Comparison of ENCODE assay signal across 13 cellular contexts in genomic region chr3:52752045-52752660, GRCh38. TPM values are rescaled to one million over a fixed set of nuclear protein-coding genes. Genes with fewer than 3 reads are reported as not detected.
A peak's percentile ranks its signal among the peaks of the same experiment; 100 is the strongest.
DNase-seq lines count a peak whose midpoint lies in the region; ATAC-seq and TF ChIP-seq lines count a peak whose summit lies in the region.
"Had no signal": no experiment of that assay in that cellular context is flagged by ENCODE, and none has a peak within 500 bp of the region (broad histone marks: within the 10 kb centered on the region; RNA-seq: fewer than 3 reads in every experiment).

No MANE protein-coding gene starts in this region.

- peaks cover 42 to 56% of the 10 kb centered on the region in 2 donors for H3K36me3 Mint-ChIP-seq in CD4-positive, alpha-beta memory T cell

- H2BK5ac ChIP-seq in IMR-90 (ENCODE audit: low read depth, low read length, poor library complexity, severe bottlenecking) = no peak overlapping the region

- in situ Hi-C loops in IMR-90 (cut with MboI; ENCODE audit: low sequenced_read_pairs) = no loop called here

- H4K20me1 ChIP-seq in IMR-90 (ENCODE audit: insufficient read depth, low read length) = no peaks in the 10 kb centered on the region

- 0 out of 2 replicates have a peak overlapping the region, but pooled peaks have one; percentile 42 for H3K4me2 ChIP-seq in IMR-90 (ENCODE audit: low read depth, low read length)

- peaks cover 9% of the 10 kb centered on the region; the same call in 1 of the 2 replicates for H3K36me3 ChIP-seq in IMR-90 (ENCODE audit: control insufficient read depth, insufficient read depth, low read length)
- H3K36me3 ChIP-seq in adipocyte (ENCODE audit: control insufficient read depth, insufficient read depth, low read length, severe bottlenecking) = peaks cover 55% of the 10 kb centered on the region
- H3K36me3 ChIP-seq in lower lobe of right lung = peaks cover 80% of the 10 kb centered on the region
- H3K36me3 ChIP-seq in CD4-positive, alpha-beta memory T cell (ENCODE audit: insufficient read depth, low read length) = peaks cover 4% of the 10 kb centered on the region

- H3K23ac ChIP-seq in IMR-90 (ENCODE audit: low read depth, low read length) = no peak overlapping the region

- no CpG with 5 or more reads among the region's 3 CpGs for WGBS in IMR-90 (ENCODE audit: extremely low coverage in 2 of 2, insufficient read length in 1 of 2), 2 experiments

- H3K9me3 Mint-ChIP-seq in CD4-positive, alpha-beta memory T cell = no peaks in the 10 kb centered on the region
- H3K9me3 Mint-ChIP-seq: CD4-positive, CD25-positive, alpha-beta regulatory T cell; nephron progenitor cell had no signal

- no peak for TF ChIP-seq RAD21 in IMR-90 (IDR thresholded peaks at IDR 0.05; ENCODE audit: low read length)

- POLR2A ChIA-PET in IMR-90 (lab: Charles Lee; ENCODE audit: unreplicated experiment) = no interaction called here
- POLR2A ChIA-PET in CD4-positive, alpha-beta memory T cell (lab: Charles Lee; ENCODE audit: partially characterized antibody) = no interaction called here

- CTCF ChIA-PET in IMR-90 (lab: Yijun Ruan, JAX) = no interaction called here
- CTCF ChIA-PET in CD4-positive, alpha-beta memory T cell (lab: Charles Lee; ENCODE audit: partially characterized antibody) = no interaction called here

- H3K27ac Mint-ChIP-seq in CD4-positive, alpha-beta memory T cell = no peak overlapping the region
- H3K27ac Mint-ChIP-seq: nephron progenitor cell had no signal

- H2AFZ ChIP-seq in IMR-90 (replicated peaks; ENCODE audit: low read length, poor library complexity) = peak overlapping the region; percentile 40

- peak overlapping the region; percentile 8; the same call in 1 of the 2 replicates for H2BK20ac ChIP-seq in IMR-90 (ENCODE audit: low read depth, low read length)

- H2AK5ac ChIP-seq in IMR-90 (ENCODE audit: low read depth, low read length) = no peak overlapping the region; the same call in 1 of the 2 replicates

- H3K4me1 ChIP-seq in IMR-90 (ENCODE audit: control insufficient read depth, insufficient read depth, low read length) (peaks cover 7% of the 10 kb centered on the region), adipocyte (ENCODE audit: control insufficient read depth, insufficient read depth, low read length) (no peaks in the 10 kb centered on the region), lower lobe of right lung (peaks cover 11% of the 10 kb centered on the region)
- no peaks in the 10 kb centered on the region for H3K4me1 ChIP-seq in CD4-positive, alpha-beta memory T cell (ENCODE audit: insufficient read depth, low read length)
- H3K4me1 ChIP-seq: gastrocnemius medialis had no signal

- no peak for TF ChIP-seq POLR2A in IMR-90 (IDR thresholded peaks at IDR 0.05; ENCODE audit: low read depth, low read length)

- H3K9me1 ChIP-seq in IMR-90 (ENCODE audit: insufficient read depth, low read length) = no peaks in the 10 kb centered on the region

- DNase-seq in IMR-90 (peak; percentile 54), adipocyte (ENCODE audit: low read depth) (peak; percentile 67), lower lobe of right lung (no peak)
- DNase-seq in activated CD4-positive, CD25-positive, alpha-beta regulatory T cell treated with anti-CD3 and anti-CD28 coated beads, Interleukin-2, amount 50 U/mL, for 72 hours = no peak
- DNase-seq in CD4-positive, alpha-beta memory T cell = no peak
- DNase-seq: activated CD4-positive, alpha-beta T cell treated with anti-CD3 and anti-CD28 coated beads for 4 hours; activated T-cell treated with anti-CD3 and anti-CD28 coated beads, Interleukin-2, amount 50 U/mL, for 48 hours; caudate nucleus; CD4-positive, CD25-positive, alpha-beta regulatory T cell; gastrocnemius medialis; NCI-H1092; nephron progenitor cell had no signal

- H2BK120ac ChIP-seq in IMR-90 (ENCODE audit: low read depth, low read length) = 0 out of 2 replicates have a peak overlapping the region, but pooled peaks have one; percentile 1

- H3K27me3 Mint-ChIP-seq in CD4-positive, alpha-beta memory T cell = no peaks in the 10 kb centered on the region
- H3K27me3 Mint-ChIP-seq: CD4-positive, CD25-positive, alpha-beta regulatory T cell had no signal

- H3K14ac ChIP-seq in IMR-90 (replicated peaks; ENCODE audit: low read depth, low read length) = no peak overlapping the region

- peaks cover 0 to 3% of the 10 kb centered on the region in 2 experiments; a peak in 1 of 4 replicates for H3K79me1 ChIP-seq in IMR-90 (ENCODE audit: low read depth in 1 of 2, low read length in 2 of 2)

- peak overlapping the region; percentile 9 for H3K18ac ChIP-seq in IMR-90 (ENCODE audit: low read depth, low read length)

- no peak overlapping the region for H3K4ac ChIP-seq in IMR-90 (ENCODE audit: low read depth, low read length)

- no peak overlapping the region for H4K91ac ChIP-seq in IMR-90 (ENCODE audit: insufficient read depth, low read depth, low read length)

- H3K9me3 ChIP-seq in IMR-90 (ENCODE audit: control insufficient read depth, insufficient read depth, low read length) (no peaks in the 10 kb centered on the region), adipocyte (ENCODE audit: control insufficient read depth, low read length) (no peaks in the 10 kb centered on the region), lower lobe of right lung (no peaks in the 10 kb centered on the region)
- H3K9me3 ChIP-seq in CD4-positive, alpha-beta memory T cell (ENCODE audit: control insufficient read depth in 1 of 2, low read length in 2 of 2) = no peaks in the 10 kb centered on the region
- H3K9me3 ChIP-seq: gastrocnemius medialis had no signal

- H3K9ac ChIP-seq in IMR-90 (ENCODE audit: low read depth, low read length) = no peak overlapping the region
- H3K9ac ChIP-seq in adipocyte (ENCODE audit: low read length) = no peak overlapping the region

- TF ChIP-seq CTCF in IMR-90 (conservative IDR thresholded peaks at IDR 0.05; ENCODE audit: low read depth, low read length) = no peak
- no peak for TF ChIP-seq CTCF in lower lobe of right lung (IDR thresholded peaks at IDR 0.05)

- H2AK9ac ChIP-seq in IMR-90 (replicated peaks; ENCODE audit: low read depth, low read length, poor library complexity) = no peak overlapping the region

- no peak overlapping the region; a peak in 1 of 4 replicates for H4K8ac ChIP-seq in IMR-90 (ENCODE audit: low read depth in 2 of 2, low read length in 2 of 2)

- no peak overlapping the region for H3K4me3 Mint-ChIP-seq in CD4-positive, alpha-beta memory T cell
- H3K4me3 Mint-ChIP-seq: CD4-positive, CD25-positive, alpha-beta regulatory T cell; nephron progenitor cell had no signal

- no peak overlapping the region for H4K5ac ChIP-seq in IMR-90 (ENCODE audit: low read depth, low read length)

- no peak overlapping the region for H3K56ac ChIP-seq in IMR-90 (ENCODE audit: extremely low read depth, insufficient read depth, low read length)

- no peak overlapping the region for H3K4me3 ChIP-seq in IMR-90 (ENCODE audit: insufficient read depth, low read depth, low read length)
- H3K4me3 ChIP-seq in adipocyte (ENCODE audit: low read length) = no peak overlapping the region
- no peak overlapping the region for H3K4me3 ChIP-seq in lower lobe of right lung
- H3K4me3 ChIP-seq in CD4-positive, alpha-beta memory T cell (ENCODE audit: low read length in 2 of 2) = no peak overlapping the region
- H3K4me3 ChIP-seq: gastrocnemius medialis had no signal

- H3K27ac ChIP-seq in IMR-90 (ENCODE audit: insufficient read depth, low read length) = peak overlapping the region; percentile 81; the same call in 1 of the 2 replicates
- H3K27ac ChIP-seq in lower lobe of right lung = no peak overlapping the region
- no peak overlapping the region for H3K27ac ChIP-seq in CD4-positive, alpha-beta memory T cell (ENCODE audit: low read depth, low read length)
- H3K27ac ChIP-seq: gastrocnemius medialis had no signal

- BruUV-seq in IMR-90 (replicated peaks; lab: Mats Ljungman, UMichigan) = no TSS peak

- H2BK15ac ChIP-seq in IMR-90 (ENCODE audit: low read depth, low read length) = no peak overlapping the region

- H3K27me3 ChIP-seq in IMR-90 (ENCODE audit: control insufficient read depth, insufficient read depth, low read length) = no peaks in the 10 kb centered on the region
- no peaks in the 10 kb centered on the region for H3K27me3 ChIP-seq in adipocyte (replicated peaks; ENCODE audit: control insufficient read depth, insufficient read depth, low read length)
- no peaks in the 10 kb centered on the region for H3K27me3 ChIP-seq in lower lobe of right lung (ENCODE audit: low read depth)
- no peaks in the 10 kb centered on the region for H3K27me3 ChIP-seq in CD4-positive, alpha-beta memory T cell (ENCODE audit: insufficient read depth, low read length)
- H3K27me3 ChIP-seq: gastrocnemius medialis had no signal

- ATAC-seq in IMR-90 (ENCODE audit: low read depth) (peak; percentile 88), lower lobe of right lung (peak; percentile 15 to 45)
- ATAC-seq: gastrocnemius medialis had no signal

- H3K4me1 Mint-ChIP-seq in CD4-positive, alpha-beta memory T cell = no peaks in the 10 kb centered on the region
- H3K4me1 Mint-ChIP-seq: nephron progenitor cell had no signal

- intact Hi-C loops in IMR-90 (cut with micrococcal nuclease) (no loop called here), lower lobe of right lung (cut with DNase I) (no loop called here)
- intact Hi-C loops in CD4-positive, alpha-beta memory T cell (cut with micrococcal nuclease) = no loop called here

- dilution Hi-C loops in IMR-90 (cut with HindIII; ENCODE audit: low sequenced_read_pairs, unreplicated experiment) = no loop called here

RNA-seq across cellular contexts. Expression of gene NEK4, which starts 18.6 kb away (rescaled TPM):
- total RNA-seq in IMR-90 (2012; rRNA removed) (16.9 and 24.7 TPM in 2 replicates), lower lobe of right lung (25.1 TPM)
- polyA plus RNA-seq in IMR-90 (2012; rRNA removed) = 6.6 and 10.3 TPM in 2 replicates
- polyA plus RNA-seq in IMR-90 (2012; cell fraction: cytosol; rRNA removed) = 2.0 and 2.8 TPM in 2 replicates
- 6.6 and 9.1 TPM in 2 replicates for polyA plus RNA-seq in IMR-90 (2012; cell fraction: nucleus; rRNA removed; ENCODE audit: low replicate concordance)
- 10 to 100 TPM; 26.8 to 27.9 TPM for total RNA-seq in CD4-positive, alpha-beta memory T cell
- polyA plus RNA-seq in CD4-positive, alpha-beta memory T cell = 10 to 100 TPM in 1 of 2 donors, 1 to 10 TPM in 1; 7.0 to 12.9 TPM

RNA-seq across cellular contexts. Expression of gene ITIH1, which starts 25.2 kb away (rescaled TPM):
- total RNA-seq in IMR-90 (2012; rRNA removed) = not detected in 2 replicates
- not detected in 2 replicates for polyA plus RNA-seq in IMR-90 (2012; rRNA removed)
- polyA plus RNA-seq in IMR-90 (2012; cell fraction: cytosol; rRNA removed) = not detected in 2 replicates
- polyA plus RNA-seq in IMR-90 (2012; cell fraction: nucleus; rRNA removed; ENCODE audit: low replicate concordance) = not detected in 2 replicates
- total RNA-seq in lower lobe of right lung = not detected
- total RNA-seq in CD4-positive, alpha-beta memory T cell = not detected
- not detected for polyA plus RNA-seq in CD4-positive, alpha-beta memory T cell
- total RNA-seq: CD4-positive, CD25-positive, alpha-beta regulatory T cell; T-helper 2 cell treated with Interferon-gamma antibody and Interleukin-4, amounts not matched to agents 100 ng/mL and 5 ng/mL, for 36 hours had no signal
- polyA plus RNA-seq: CD4-positive, CD25-positive, alpha-beta regulatory T cell had no signal

RNA-seq across cellular contexts. Expression of gene ITIH3, which starts 42.4 kb away (rescaled TPM):
- total RNA-seq in IMR-90 (2012; rRNA removed) (0.72 and 1.1 TPM in 2 replicates), lower lobe of right lung (4.5 TPM)
- 0.94 and 1.3 TPM in 2 replicates for polyA plus RNA-seq in IMR-90 (2012; rRNA removed)
- 0.22 and 0.54 TPM in 2 replicates for polyA plus RNA-seq in IMR-90 (2012; cell fraction: cytosol; rRNA removed)
- 3.2 and 4.1 TPM in 2 replicates for polyA plus RNA-seq in IMR-90 (2012; cell fraction: nucleus; rRNA removed; ENCODE audit: low replicate concordance)
- total RNA-seq in CD4-positive, alpha-beta memory T cell = not detected
- polyA plus RNA-seq in CD4-positive, alpha-beta memory T cell = not detected
- total RNA-seq: CD4-positive, CD25-positive, alpha-beta regulatory T cell; T-helper 2 cell treated with Interferon-gamma antibody and Interleukin-4, amounts not matched to agents 100 ng/mL and 5 ng/mL, for 36 hours had no signal

RNA-seq across cellular contexts. Expression of gene SPCS1, which starts 46.2 kb away (rescaled TPM):
- total RNA-seq in IMR-90 (2012; rRNA removed) = 50.5 and 102 TPM in 2 replicates
- 111 and 124 TPM in 2 replicates for polyA plus RNA-seq in IMR-90 (2012; rRNA removed)
- polyA plus RNA-seq in IMR-90 (2012; cell fraction: cytosol; rRNA removed) = 156 and 226 TPM in 2 replicates
- 32.6 and 43.0 TPM in 2 replicates for polyA plus RNA-seq in IMR-90 (2012; cell fraction: nucleus; rRNA removed; ENCODE audit: low replicate concordance)
- 74.6 TPM for total RNA-seq in lower lobe of right lung
- total RNA-seq in CD4-positive, alpha-beta memory T cell = 10 to 100 TPM; 90.5 to 94.7 TPM
- polyA plus RNA-seq in CD4-positive, alpha-beta memory T cell = 100 to 1,000 TPM; 315 to 331 TPM

RNA-seq across cellular contexts. Expression of gene GLT8D1, which starts 46.6 kb away (rescaled TPM):
- total RNA-seq in IMR-90 (2012; rRNA removed) (65.3 and 87.8 TPM in 2 replicates), lower lobe of right lung (37.1 TPM)
- 114 and 124 TPM in 2 replicates for polyA plus RNA-seq in IMR-90 (2012; rRNA removed)
- polyA plus RNA-seq in IMR-90 (2012; cell fraction: cytosol; rRNA removed) = 56.9 and 58.9 TPM in 2 replicates
- polyA plus RNA-seq in IMR-90 (2012; cell fraction: nucleus; rRNA removed; ENCODE audit: low replicate concordance) = 65.4 and 208 TPM in 2 replicates
- 10 to 100 TPM; 49.7 to 49.9 TPM for total RNA-seq in CD4-positive, alpha-beta memory T cell
- polyA plus RNA-seq in CD4-positive, alpha-beta memory T cell = 10 to 100 TPM; 61.1 to 68.8 TPM

Comparison
In these comparisons a context has a peak if more than half of its experiments do, and no peak if none do; other contexts are left out.
1. DNase-seq: peak in IMR-90 (single experiment) and adipocyte (single experiment); none in lower lobe of right lung (single experiment), activated CD4-positive, CD25-positive, alpha-beta regulatory T cell treated with anti-CD3 and anti-CD28 coated beads, Interleukin-2, amount 50 U/mL, for 72 hours (single experiment) and CD4-positive, alpha-beta memory T cell (0 of 5).